Comparison of ENCODE assay signal across 1 cellular context in genomic region chr2:23563151-23563550, GRCh38.
TF ChIP-seq lines count a peak whose summit lies in the region.

No MANE protein-coding gene starts in this region.

TF ChIP-seq in HepG2, 621 proteins besides CTCF, POLR2A, EP300 and RAD21 (continued from another document):
- TF ChIP-seq ZNF83 (CRISPR knock-in tag; IDR thresholded peaks at IDR 0.05; ENCODE audit: borderline replicate concordance): no peak
- no peak for TF ChIP-seq ATF1 (CRISPR knock-in tag; IDR thresholded peaks at IDR 0.05)
- TF ChIP-seq CSRNP1 (CRISPR knock-in tag; IDR thresholded peaks at IDR 0.05): no peak
- TF ChIP-seq ZNF138 (CRISPR knock-in tag; IDR thresholded peaks at IDR 0.05; ENCODE audit: low read depth): no peak
- TF ChIP-seq GTF2F1 (IDR thresholded peaks at IDR 0.05; ENCODE audit: low read length): no peak
- no peak for TF ChIP-seq RFX3 (CRISPR knock-in tag; IDR thresholded peaks at IDR 0.05)
- no peak for TF ChIP-seq ETV6 (CRISPR knock-in tag; conservative IDR thresholded peaks at IDR 0.05)
- no peak for TF ChIP-seq ZBTB42 (CRISPR knock-in tag; IDR thresholded peaks at IDR 0.05)
- no peak for TF ChIP-seq TMF1 (CRISPR knock-in tag; IDR thresholded peaks at IDR 0.05; ENCODE audit: low read depth)
- TF ChIP-seq GRHL1 (CRISPR knock-in tag; conservative IDR thresholded peaks at IDR 0.05): no peak
- TF ChIP-seq JUN (CRISPR knock-in tag; IDR thresholded peaks at IDR 0.05): no peak
- TF ChIP-seq ZNF709 (CRISPR knock-in tag; IDR thresholded peaks at IDR 0.05): no peak
- no peak for TF ChIP-seq MTA3 (CRISPR knock-in tag; IDR thresholded peaks at IDR 0.05)
- TF ChIP-seq ZNF17 (CRISPR knock-in tag; IDR thresholded peaks at IDR 0.05): no peak
- no peak for TF ChIP-seq ZNF607 (CRISPR knock-in tag; IDR thresholded peaks at IDR 0.05; ENCODE audit: borderline replicate concordance)
TF ChIP-seq in HepG2: peak in this region for 0.
